Comparison of ENCODE assay signal across 8 cellular contexts in genomic region chr13:27170221-27170520, GRCh38. TPM values are rescaled to one million over a fixed set of nuclear protein-coding genes. Genes with fewer than 3 reads are reported as not detected.
A peak's percentile ranks its signal among the peaks of the same experiment; 100 is the strongest.
DNase-seq lines count a peak whose midpoint lies in the region; ATAC-seq, FAIRE-seq and TF ChIP-seq lines count a peak whose summit lies in the region.

No MANE protein-coding gene starts in this region.

- no peak for FAIRE-seq in kidney (lab: Jason Lieb, UNC)

- H3K27ac Mint-ChIP-seq in activated naive CD8-positive, alpha-beta T cell treated with anti-CD3 and anti-CD28 coated beads, Interleukin-2, amount 50 U/mL, for 24 hours, result peak overlapping the region; percentile 99

- TF ChIP-seq CTCF in BJ (IDR thresholded peaks at IDR 0.05; ENCODE audit: insufficient read depth, low read depth, low read length), result no peak
- no peak for TF ChIP-seq CTCF in kidney (IDR thresholded peaks at IDR 0.05; ENCODE audit: borderline replicate concordance, extremely low read depth, insufficient read depth)
- no peak for TF ChIP-seq CTCF in thoracic aorta (IDR thresholded peaks at IDR 0.05)

- peak overlapping the region; percentile 79 for H3K4me3 ChIP-seq in BJ (ENCODE audit: low read depth, low read length)
- peak overlapping the region; percentile 62 to 74 for H3K4me3 ChIP-seq in kidney (ENCODE audit: low read length in 2 of 2)
- peak overlapping the region; percentile 78 for H3K4me3 ChIP-seq in thoracic aorta

- no peak for TF ChIP-seq POLR2A in GM18505 (IDR thresholded peaks at IDR 0.05; ENCODE audit: borderline replicate concordance, extremely low read depth, insufficient read depth, insufficient read length)

- H3K9me3 ChIP-seq in kidney (ENCODE audit: control insufficient read depth in 1 of 2, low read length in 2 of 2), result no peaks in the 10 kb centered on the region
- H3K9me3 ChIP-seq in thoracic aorta, result no peaks in the 10 kb centered on the region

- H3K27ac ChIP-seq in kidney (ENCODE audit: low read depth in 2 of 2, low read length in 2 of 2), result peak overlapping the region in 1 of 2 donors; percentile 43
- peak overlapping the region; percentile 87 to 90 for H3K27ac ChIP-seq in thoracic aorta

- peak; percentile 17 for ATAC-seq in HG02885 (IDR thresholded peaks at IDR 0.05; ENCODE audit: poor library complexity, unreplicated experiment)
- peak; percentile 31 for ATAC-seq in activated naive CD8-positive, alpha-beta T cell treated with anti-CD3 and anti-CD28 coated beads, Interleukin-2, amount 50 U/mL, for 24 hours
- peak; percentile 49 for ATAC-seq in thoracic aorta (ENCODE audit: insufficient number of reproducible peaks, low FRiP score, low read depth)
- ATAC-seq in GM18505 (IDR thresholded peaks at IDR 0.05; ENCODE audit: unreplicated experiment), result no peak
- no peak for ATAC-seq in HG03045 (IDR thresholded peaks at IDR 0.05; ENCODE audit: unreplicated experiment)

- H3K4me1 ChIP-seq in kidney (ENCODE audit: control insufficient read depth in 1 of 2, insufficient read depth in 1 of 2, low read depth in 1 of 2, low read length in 2 of 2) (peaks cover 24 to 27% of the 10 kb centered on the region in 2 donors), thoracic aorta (ENCODE audit: control insufficient read depth in 1 of 2, low read depth in 2 of 2) (peaks cover 33 to 50% of the 10 kb centered on the region in 2 donors)

- no peak for DNase-seq in BJ (ENCODE audit: low read depth)
- DNase-seq in activated naive CD8-positive, alpha-beta T cell treated with anti-CD3 and anti-CD28 coated beads, Interleukin-2, amount 50 U/mL, for 24 hours, result no peak
- DNase-seq in kidney, result no peak
- no peak for DNase-seq in thoracic aorta (ENCODE audit: low spot score)
- no peak for DNase-seq in GDM1 (lab: John Stamatoyannopoulos, UW)

- peak overlapping the region; percentile 96 for H3K4me3 Mint-ChIP-seq in activated naive CD8-positive, alpha-beta T cell treated with anti-CD3 and anti-CD28 coated beads, Interleukin-2, amount 50 U/mL, for 24 hours

- no peaks in the 10 kb centered on the region for H3K9me3 Mint-ChIP-seq in activated naive CD8-positive, alpha-beta T cell treated with anti-CD3 and anti-CD28 coated beads, Interleukin-2, amount 50 U/mL, for 24 hours

- no peaks in the 10 kb centered on the region for H3K27me3 ChIP-seq in BJ (ENCODE audit: control insufficient read depth, insufficient read depth, low read length)
- H3K27me3 ChIP-seq in thoracic aorta (replicated peaks; ENCODE audit: insufficient read depth), result no peaks in the 10 kb centered on the region

- peaks cover 70% of the 10 kb centered on the region for H3K4me1 Mint-ChIP-seq in activated naive CD8-positive, alpha-beta T cell treated with anti-CD3 and anti-CD28 coated beads, Interleukin-2, amount 50 U/mL, for 24 hours

- CTCF ChIA-PET in BJ (lab: Yijun Ruan, JAX), result interaction anchor here (0.7 to 0.8 kb wide), 3 partner anchors 97 to 192 kb away, joined by 3 read pairs; no protein-coding TSS in a partner anchor

- H3K27me3 Mint-ChIP-seq in activated naive CD8-positive, alpha-beta T cell treated with anti-CD3 and anti-CD28 coated beads, Interleukin-2, amount 50 U/mL, for 24 hours, result no peaks in the 10 kb centered on the region

- H3K36me3 Mint-ChIP-seq in activated naive CD8-positive, alpha-beta T cell treated with anti-CD3 and anti-CD28 coated beads, Interleukin-2, amount 50 U/mL, for 24 hours (ENCODE audit: low read depth), result peaks cover 4% of the 10 kb centered on the region

- peak overlapping the region; percentile 37 to 74 for H3K9ac ChIP-seq in kidney (ENCODE audit: low read length in 2 of 2)

- intact Hi-C loops in kidney (cut with DNase I), result no loop called here

- H3K36me3 ChIP-seq in BJ (ENCODE audit: control insufficient read depth, insufficient read depth, low read length) (no peaks in the 10 kb centered on the region), kidney (ENCODE audit: control insufficient read depth in 1 of 2, insufficient read depth in 2 of 2, low read length in 2 of 2) (no peaks in the 10 kb centered on the region), thoracic aorta (no peaks in the 10 kb centered on the region)

- POLR2A ChIA-PET in BJ (lab: Charles Lee), result no interaction called here

RNA-seq across cellular contexts. Expression of gene USP12, which starts 1.4 kb away (rescaled TPM):
- polyA plus RNA-seq in BJ (2011; rRNA removed) (4.4 and 11.3 TPM in 2 replicates), kidney (ENCODE audit: insufficient read depth, low read depth, low replicate concordance) (15.0 TPM)
- 4.3 and 4.4 TPM in 2 replicates for polyA minus RNA-seq in BJ (2011; rRNA and poly(A)+ RNA removed)
- total RNA-seq in kidney (27.5 TPM), thoracic aorta (10 to 100 TPM; 22.6 to 40.5 TPM)

Comparison
In these comparisons a context has a peak if more than half of its experiments do, and no peak if none do; other contexts are left out.
1. ATAC-seq: peak in HG02885 (single experiment), activated naive CD8-positive, alpha-beta T cell treated with anti-CD3 and anti-CD28 coated beads, Interleukin-2, amount 50 U/mL, for 24 hours (single experiment) and thoracic aorta (single experiment); none in GM18505 (single experiment) and HG03045 (single experiment).
2. Peak in every context shown above with its lines, with median percentiles within 50 percentile points of each other: H3K4me3 ChIP-seq.